Comparison of ENCODE assay signal across 11 cellular contexts in genomic region chr20:57435105-57435497, GRCh38. TPM values are rescaled to one million over a fixed set of nuclear protein-coding genes. Genes with fewer than 3 reads are reported as not detected.
DNase-seq lines count a peak whose midpoint lies in the region; ATAC-seq and TF ChIP-seq lines count a peak whose summit lies in the region.
"Had no signal": no experiment of that assay in that cellular context is flagged by ENCODE, and none has a peak within 500 bp of the region (broad histone marks: within the 10 kb centered on the region; RNA-seq: fewer than 3 reads in every experiment).

No MANE protein-coding gene starts in this region.

- CTCF ChIA-PET in GM10248 (lab: Yijun Ruan, JAX): interaction anchor here (1.1 to 1.6 kb wide), 4 partner anchors 12 to 61 kb away, joined by 3 to 5 read pairs (median 3); no protein-coding TSS in a partner anchor

- POLR2A ChIA-PET in GM10248 (lab: Yijun Ruan, JAX): no interaction called here

- TF ChIP-seq CTCF in cardiac muscle cell (IDR thresholded peaks at IDR 0.05; ENCODE audit: low read depth, low read length) (no peak), right lobe of liver (IDR thresholded peaks at IDR 0.05) (no peak), GM10248 (IDR thresholded peaks at IDR 0.05; ENCODE audit: control extremely low read depth, extremely low read depth, low read depth, missing control alignments) (no peak)

- H3K4me1 ChIP-seq in cardiac muscle cell (ENCODE audit: low read depth) (peaks cover 42% of the 10 kb centered on the region), SJCRH30 (peaks cover 56% of the 10 kb centered on the region), right lobe of liver (peaks cover 0 to 21% (median 8%) of the 10 kb centered on the region in 4 donors), thymus (ENCODE audit: control insufficient read depth, insufficient read depth, low read length) (peaks cover 40% of the 10 kb centered on the region)

- no peak for ATAC-seq in Right ventricle myocardium superior (ENCODE audit: poor library complexity)
- no peak for ATAC-seq in right lobe of liver
- no peak for ATAC-seq in HG02623 (IDR thresholded peaks at IDR 0.05; ENCODE audit: unreplicated experiment)
- no peak for ATAC-seq in HG03457 (IDR thresholded peaks at IDR 0.05; ENCODE audit: unreplicated experiment)

- H3K27ac ChIP-seq in cardiac muscle cell (peak overlapping the region; percentile 53), SJCRH30 (peak overlapping the region; percentile 36; the same call in 1 of the 2 replicates), right lobe of liver (peak overlapping the region in 2 of 3 donors; percentile 31 to 84), thymus (ENCODE audit: low read depth) (peak overlapping the region; percentile 3)
- H3K27ac ChIP-seq: KMS-11, ovary had no signal

- DNase-seq in cardiac muscle cell (ENCODE audit: low read depth in 1 of 2, low spot score in 1 of 2): no peak
- no peak for DNase-seq in Right ventricle myocardium superior
- DNase-seq in SJCRH30: no peak
- no peak for DNase-seq in right lobe of liver
- DNase-seq in GM10248 (ENCODE audit: extremely low spot score): no peak
- DNase-seq: ovary, T-helper 9 cell had no signal

- H3K27me3 ChIP-seq in cardiac muscle cell (no peaks in the 10 kb centered on the region), SJCRH30 (no peaks in the 10 kb centered on the region), right lobe of liver (no peaks in the 10 kb centered on the region), thymus (ENCODE audit: control insufficient read depth, insufficient read depth) (no peaks in the 10 kb centered on the region)
- H3K27me3 ChIP-seq: ovary had no signal

- 58% methylated on average over 10 of the region's 10 CpGs for WGBS in right lobe of liver (ENCODE audit: insufficient coverage, low coverage, low lambda C conversion rate, missing lambda C conversion rate)
- 62% methylated on average over 10 of the region's 10 CpGs for WGBS in thymus

- H3K9me3 ChIP-seq in cardiac muscle cell (ENCODE audit: low read depth) (no peaks in the 10 kb centered on the region), SJCRH30 (replicated peaks) (no peaks in the 10 kb centered on the region), right lobe of liver (no peaks in the 10 kb centered on the region), thymus (ENCODE audit: control insufficient read depth) (no peaks in the 10 kb centered on the region)
- H3K9me3 ChIP-seq: ovary had no signal

- no peaks in the 10 kb centered on the region for H3K36me3 ChIP-seq in cardiac muscle cell
- no peaks in the 10 kb centered on the region for H3K36me3 ChIP-seq in SJCRH30
- H3K36me3 ChIP-seq in right lobe of liver: no peaks in the 10 kb centered on the region
- no peaks in the 10 kb centered on the region for H3K36me3 ChIP-seq in thymus (ENCODE audit: control insufficient read depth, insufficient read depth)
- H3K36me3 ChIP-seq: ovary had no signal

- TF ChIP-seq POLR2A in right lobe of liver (IDR thresholded peaks at IDR 0.05): no peak

- no peak overlapping the region for H3K4me3 ChIP-seq in cardiac muscle cell
- peak overlapping the region; percentile 4; the same call in 1 of the 2 replicates for H3K4me3 ChIP-seq in SJCRH30
- no peak overlapping the region for H3K4me3 ChIP-seq in right lobe of liver
- no peak overlapping the region for H3K4me3 ChIP-seq in thymus (ENCODE audit: low read length)
- H3K4me3 ChIP-seq: ovary had no signal

- intact Hi-C loops in Right ventricle myocardium superior (cut with DNase I): no loop called here
- intact Hi-C loops in right lobe of liver (cut with DNase I): no loop called here

RNA-seq across cellular contexts. Expression of gene RBM38, which starts 43.9 kb away (rescaled TPM):
- total RNA-seq in cardiac muscle cell (420 and 625 TPM in 2 replicates), Right ventricle myocardium superior (91.5 TPM), right lobe of liver (10 to 100 TPM in 3 of 6 experiments, 1 to 10 TPM in 3; 3.9 to 16.9 (median 9.6) TPM)
- polyA plus RNA-seq in cardiac muscle cell (404 and 626 TPM in 2 replicates), thymus (84.6 TPM)
- 181 and 190 TPM in 2 replicates for total RNA-seq in SJCRH30 (2014; rRNA removed; shearing (Covaris generic))

Comparison
In these comparisons a context has a peak if more than half of its experiments do, and no peak if none do; other contexts are left out.
1. H3K27ac ChIP-seq: peak in every context shown above with its lines; median percentile 58 in right lobe of liver; 53 in cardiac muscle cell; 36 in SJCRH30; 3 in thymus.